1 cellular context compared by ENCODE assay signal in the genomic region with DNA sequence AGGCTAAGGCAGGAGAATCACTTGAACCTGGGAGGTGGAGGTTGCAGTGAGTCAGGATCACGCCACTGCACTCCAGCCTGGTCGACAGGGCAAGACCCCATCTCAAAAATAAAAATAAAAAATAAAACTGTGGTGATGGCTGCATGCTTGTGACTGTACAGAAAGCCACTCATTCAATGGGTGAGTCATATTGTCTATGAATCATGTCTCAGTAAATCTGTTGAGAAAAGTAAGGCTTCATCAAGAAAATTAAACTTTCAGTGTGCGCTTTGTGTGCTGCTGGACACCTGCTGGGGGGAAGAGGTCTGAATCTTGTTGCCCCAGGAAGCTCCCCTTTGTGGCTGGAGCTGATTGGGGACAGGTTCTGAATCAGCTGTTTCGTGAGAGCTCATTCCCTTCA.
TF ChIP-seq lines count a peak whose summit lies in the region.

No MANE protein-coding gene starts in this region.

TF ChIP-seq in GM23338, 12 proteins besides CTCF, POLR2A, EP300 and RAD21 (continued from another document):
- TF ChIP-seq, protein P1, sequence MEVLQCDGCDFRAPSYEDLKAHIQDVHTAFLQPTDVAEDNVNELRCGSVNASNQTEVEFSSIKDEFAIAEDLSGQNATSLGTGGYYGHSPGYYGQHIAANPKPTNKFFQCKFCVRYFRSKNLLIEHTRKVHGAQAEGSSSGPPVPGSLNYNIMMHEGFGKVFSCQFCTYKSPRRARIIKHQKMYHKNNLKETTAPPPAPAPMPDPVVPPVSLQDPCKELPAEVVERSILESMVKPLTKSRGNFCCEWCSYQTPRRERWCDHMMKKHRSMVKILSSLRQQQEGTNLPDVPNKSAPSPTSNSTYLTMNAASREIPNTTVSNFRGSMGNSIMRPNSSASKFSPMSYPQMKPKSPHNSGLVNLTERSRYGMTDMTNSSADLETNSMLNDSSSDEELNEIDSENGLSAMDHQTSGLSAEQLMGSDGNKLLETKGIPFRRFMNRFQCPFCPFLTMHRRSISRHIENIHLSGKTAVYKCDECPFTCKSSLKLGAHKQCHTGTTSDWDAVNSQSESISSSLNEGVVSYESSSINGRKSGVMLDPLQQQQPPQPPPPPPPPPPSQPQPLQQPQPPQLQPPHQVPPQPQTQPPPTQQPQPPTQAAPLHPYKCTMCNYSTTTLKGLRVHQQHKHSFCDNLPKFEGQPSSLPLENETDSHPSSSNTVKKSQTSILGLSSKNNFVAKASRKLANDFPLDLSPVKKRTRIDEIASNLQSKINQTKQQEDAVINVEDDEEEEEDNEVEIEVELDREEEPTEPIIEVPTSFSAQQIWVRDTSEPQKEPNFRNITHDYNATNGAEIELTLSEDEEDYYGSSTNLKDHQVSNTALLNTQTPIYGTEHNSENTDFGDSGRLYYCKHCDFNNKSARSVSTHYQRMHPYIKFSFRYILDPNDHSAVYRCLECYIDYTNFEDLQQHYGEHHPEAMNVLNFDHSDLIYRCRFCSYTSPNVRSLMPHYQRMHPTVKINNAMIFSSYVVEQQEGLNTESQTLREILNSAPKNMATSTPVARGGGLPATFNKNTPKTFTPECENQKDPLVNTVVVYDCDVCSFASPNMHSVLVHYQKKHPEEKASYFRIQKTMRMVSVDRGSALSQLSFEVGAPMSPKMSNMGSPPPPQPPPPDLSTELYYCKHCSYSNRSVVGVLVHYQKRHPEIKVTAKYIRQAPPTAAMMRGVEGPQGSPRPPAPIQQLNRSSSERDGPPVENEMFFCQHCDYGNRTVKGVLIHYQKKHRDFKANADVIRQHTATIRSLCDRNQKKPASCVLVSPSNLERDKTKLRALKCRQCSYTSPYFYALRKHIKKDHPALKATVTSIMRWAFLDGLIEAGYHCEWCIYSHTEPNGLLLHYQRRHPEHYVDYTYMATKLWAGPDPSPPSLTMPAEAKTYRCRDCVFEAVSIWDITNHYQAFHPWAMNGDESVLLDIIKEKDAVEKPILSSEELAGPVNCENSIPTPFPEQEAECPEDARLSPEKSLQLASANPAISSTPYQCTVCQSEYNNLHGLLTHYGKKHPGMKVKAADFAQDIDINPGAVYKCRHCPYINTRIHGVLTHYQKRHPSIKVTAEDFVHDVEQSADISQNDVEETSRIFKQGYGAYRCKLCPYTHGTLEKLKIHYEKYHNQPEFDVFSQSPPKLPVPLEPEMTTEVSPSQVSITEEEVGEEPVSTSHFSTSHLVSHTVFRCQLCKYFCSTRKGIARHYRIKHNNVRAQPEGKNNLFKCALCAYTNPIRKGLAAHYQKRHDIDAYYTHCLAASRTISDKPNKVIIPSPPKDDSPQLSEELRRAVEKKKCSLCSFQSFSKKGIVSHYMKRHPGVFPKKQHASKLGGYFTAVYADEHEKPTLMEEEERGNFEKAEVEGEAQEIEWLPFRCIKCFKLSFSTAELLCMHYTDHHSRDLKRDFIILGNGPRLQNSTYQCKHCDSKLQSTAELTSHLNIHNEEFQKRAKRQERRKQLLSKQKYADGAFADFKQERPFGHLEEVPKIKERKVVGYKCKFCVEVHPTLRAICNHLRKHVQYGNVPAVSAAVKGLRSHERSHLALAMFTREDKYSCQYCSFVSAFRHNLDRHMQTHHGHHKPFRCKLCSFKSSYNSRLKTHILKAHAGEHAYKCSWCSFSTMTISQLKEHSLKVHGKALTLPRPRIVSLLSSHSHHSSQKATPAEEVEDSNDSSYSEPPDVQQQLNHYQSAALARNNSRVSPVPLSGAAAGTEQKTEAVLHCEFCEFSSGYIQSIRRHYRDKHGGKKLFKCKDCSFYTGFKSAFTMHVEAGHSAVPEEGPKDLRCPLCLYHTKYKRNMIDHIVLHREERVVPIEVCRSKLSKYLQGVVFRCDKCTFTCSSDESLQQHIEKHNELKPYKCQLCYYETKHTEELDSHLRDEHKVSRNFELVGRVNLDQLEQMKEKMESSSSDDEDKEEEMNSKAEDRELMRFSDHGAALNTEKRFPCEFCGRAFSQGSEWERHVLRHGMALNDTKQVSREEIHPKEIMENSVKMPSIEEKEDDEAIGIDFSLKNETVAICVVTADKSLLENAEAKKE (CRISPR knock-in tag; IDR thresholded peaks at IDR 0.05) = no peak
- no peak for TF ChIP-seq ZNF331 (CRISPR knock-in tag; IDR thresholded peaks at IDR 0.05; ENCODE audit: low read depth)
- no peak for TF ChIP-seq STAT1 (IDR thresholded peaks at IDR 0.05; ENCODE audit: unreplicated experiment)
- TF ChIP-seq, protein P2, sequence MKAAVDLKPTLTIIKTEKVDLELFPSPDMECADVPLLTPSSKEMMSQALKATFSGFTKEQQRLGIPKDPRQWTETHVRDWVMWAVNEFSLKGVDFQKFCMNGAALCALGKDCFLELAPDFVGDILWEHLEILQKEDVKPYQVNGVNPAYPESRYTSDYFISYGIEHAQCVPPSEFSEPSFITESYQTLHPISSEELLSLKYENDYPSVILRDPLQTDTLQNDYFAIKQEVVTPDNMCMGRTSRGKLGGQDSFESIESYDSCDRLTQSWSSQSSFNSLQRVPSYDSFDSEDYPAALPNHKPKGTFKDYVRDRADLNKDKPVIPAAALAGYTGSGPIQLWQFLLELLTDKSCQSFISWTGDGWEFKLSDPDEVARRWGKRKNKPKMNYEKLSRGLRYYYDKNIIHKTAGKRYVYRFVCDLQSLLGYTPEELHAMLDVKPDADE (IDR thresholded peaks at IDR 0.05) = no peak
- no peak for TF ChIP-seq ZNF114 (CRISPR knock-in tag; IDR thresholded peaks at IDR 0.05)
- TF ChIP-seq POLR2AphosphoS5 (IDR thresholded peaks at IDR 0.05; ENCODE audit: low read depth) = no peak
